Comparison of ENCODE assay signal across 8 cellular contexts in genomic region chr10:119652361-119652760, GRCh38. TPM values are rescaled to one million over a fixed set of nuclear protein-coding genes. Genes with fewer than 3 reads are reported as not detected.
A peak's percentile ranks its signal among the peaks of the same experiment; 100 is the strongest.
DNase-seq lines count a peak whose midpoint lies in the region; ATAC-seq and TF ChIP-seq lines count a peak whose summit lies in the region.

No MANE protein-coding gene starts in this region.

- peaks cover 47% of the 10 kb centered on the region for H3K4me1 ChIP-seq in osteoblast (ENCODE audit: insufficient read depth, low read length)

- POLR2A ChIA-PET in activated CD4-positive, alpha-beta T cell treated with anti-CD3 and anti-CD28 coated beads for 36 hours (lab: Charles Lee) = interaction anchor here (0.7 kb wide), 1 partner anchor 388 kb away, joined by 3 read pairs; no protein-coding TSS in a partner anchor

- ATAC-seq in activated CD4-positive, alpha-beta T cell treated with anti-CD3 and anti-CD28 coated beads for 36 hours = peak; percentile 36
- ATAC-seq in GM18519 (IDR thresholded peaks at IDR 0.05; ENCODE audit: low FRiP score, unreplicated experiment) = no peak

- peak overlapping the region; percentile 84 for H3K4me3 Mint-ChIP-seq in activated CD4-positive, alpha-beta T cell treated with anti-CD3 and anti-CD28 coated beads for 36 hours
- H3K4me3 Mint-ChIP-seq in activated T-helper 1 cell treated with anti-CD3 and anti-CD28 coated beads, Interleukin-12 subunit alpha, Interleukin-12 subunit beta, Interleukin-2, Interleukin-4 antibody, amounts not matched to agents 30 ng/mL and 10 ng/mL and 1 ng/mL, durations not matched to agents 14 hours and 24 hours and 36 hours = peak overlapping the region; percentile 92

- no peaks in the 10 kb centered on the region for H3K27me3 Mint-ChIP-seq in activated CD4-positive, alpha-beta T cell treated with anti-CD3 and anti-CD28 coated beads for 36 hours
- H3K27me3 Mint-ChIP-seq in activated T-helper 1 cell treated with anti-CD3 and anti-CD28 coated beads, Interleukin-12 subunit alpha, Interleukin-12 subunit beta, Interleukin-2, Interleukin-4 antibody, amounts not matched to agents 30 ng/mL and 10 ng/mL and 1 ng/mL, durations not matched to agents 14 hours and 24 hours and 36 hours (ENCODE audit: insufficient read depth) = no peaks in the 10 kb centered on the region

- H3K36me3 ChIP-seq in osteoblast (ENCODE audit: insufficient read depth, low read length) = peaks cover 11% of the 10 kb centered on the region

- peaks cover 52% of the 10 kb centered on the region for H4K20me1 ChIP-seq in osteoblast (ENCODE audit: insufficient read depth, low read length)

- peaks cover 9% of the 10 kb centered on the region for H3K36me3 Mint-ChIP-seq in activated CD4-positive, alpha-beta T cell treated with anti-CD3 and anti-CD28 coated beads for 36 hours (ENCODE audit: low read depth)
- H3K36me3 Mint-ChIP-seq in activated T-helper 1 cell treated with anti-CD3 and anti-CD28 coated beads, Interleukin-12 subunit alpha, Interleukin-12 subunit beta, Interleukin-2, Interleukin-4 antibody, amounts not matched to agents 30 ng/mL and 10 ng/mL and 1 ng/mL, durations not matched to agents 14 hours and 24 hours and 36 hours (ENCODE audit: low read depth) = peaks cover 12% of the 10 kb centered on the region

- H3K9me3 Mint-ChIP-seq in activated CD4-positive, alpha-beta T cell treated with anti-CD3 and anti-CD28 coated beads for 36 hours (ENCODE audit: low read depth) = no peaks in the 10 kb centered on the region
- no peaks in the 10 kb centered on the region for H3K9me3 Mint-ChIP-seq in activated T-helper 1 cell treated with anti-CD3 and anti-CD28 coated beads, Interleukin-12 subunit alpha, Interleukin-12 subunit beta, Interleukin-2, Interleukin-4 antibody, amounts not matched to agents 30 ng/mL and 10 ng/mL and 1 ng/mL, durations not matched to agents 14 hours and 24 hours and 36 hours

- no peaks in the 10 kb centered on the region for H3K27me3 ChIP-seq in osteoblast (ENCODE audit: insufficient read depth, low read length)

- TF ChIP-seq CTCF in foreskin fibroblast (IDR thresholded peaks at IDR 0.05; ENCODE audit: low read depth, low read length) (no peak), osteoblast (IDR thresholded peaks at IDR 0.05; ENCODE audit: extremely low read depth, low read depth, low read length) (peak; percentile 45)

- peak overlapping the region; percentile 94 for H3K4me2 ChIP-seq in osteoblast (ENCODE audit: insufficient read depth, low read length)

- no peak overlapping the region for H2AFZ ChIP-seq in osteoblast (ENCODE audit: low read length)

- H3K4me3 ChIP-seq in foreskin fibroblast (ENCODE audit: low read depth in 1 of 2, low read length in 2 of 2) (peak overlapping the region; percentile 87 to 94), osteoblast (ENCODE audit: insufficient read depth, low read length) (peak overlapping the region; percentile 94)

- H3K79me2 ChIP-seq in osteoblast (ENCODE audit: insufficient read depth, low read length) = peaks cover 60% of the 10 kb centered on the region

- H3K9me3 ChIP-seq in osteoblast (ENCODE audit: low read depth, low read length) = no peaks in the 10 kb centered on the region

- intact Hi-C loops in activated CD4-positive, alpha-beta T cell treated with anti-CD3 and anti-CD28 coated beads for 36 hours (cut with DNase I, micrococcal nuclease) = loop anchor here (2.0 to 10.0 kb wide), 7 partner anchors 35 to 895 kb away; partner anchors contain the start of genes EIF3A (in 1 of the 2) and PRDX3 (in 1 of the 2)
- intact Hi-C loops in activated T-helper 1 cell treated with anti-CD3 and anti-CD28 coated beads, Interleukin-12 subunit alpha, Interleukin-12 subunit beta, Interleukin-2, Interleukin-4 antibody, amounts not matched to agents 30 ng/mL and 10 ng/mL and 1 ng/mL, durations not matched to agents 14 hours and 24 hours and 36 hours (cut with micrococcal nuclease) = loop anchor here (2.0 to 10.0 kb wide), 3 partner anchors 155 to 474 kb away; partner anchors contain the start of gene PRDX3

- no peak for DNase-seq in activated CD4-positive, alpha-beta T cell treated with anti-CD3 and anti-CD28 coated beads for 36 hours
- DNase-seq in activated CD4-positive, alpha-beta T cell treated with anti-CD3 and anti-CD28 coated beads for 4 hours = no peak
- peak; percentile 62 for DNase-seq in MV-4-11 (lab: John Stamatoyannopoulos, UW)
- DNase-seq in activated T-helper 1 cell treated with anti-CD3 and anti-CD28 coated beads, Interleukin-12 subunit alpha, Interleukin-12 subunit beta, Interleukin-2, Interleukin-4 antibody, amounts not matched to agents 30 ng/mL and 10 ng/mL and 1 ng/mL, durations not matched to agents 14 hours and 24 hours and 36 hours (ENCODE audit: low spot score) = no peak
- peak; percentile 53 to 79 for DNase-seq in foreskin fibroblast
- peak; percentile 89 for DNase-seq in osteoblast (ENCODE audit: insufficient read length, low spot score, missing footprints)
- no peak for DNase-seq in NCI-H524 treated with DMSO at 0.1 percent for 48 hours (lab: John Stamatoyannopoulos, UW)

- H3K27ac ChIP-seq in osteoblast (ENCODE audit: low read depth, low read length) = peak overlapping the region; percentile 86

- CTCF ChIA-PET in activated CD4-positive, alpha-beta T cell treated with anti-CD3 and anti-CD28 coated beads for 36 hours (lab: Charles Lee) = interaction anchor here (0.8 to 1.6 kb wide), 6 partner anchors 8 to 208 kb away, joined by 3 to 5 read pairs (median 4); no protein-coding TSS in a partner anchor

- H3K4me1 Mint-ChIP-seq in activated CD4-positive, alpha-beta T cell treated with anti-CD3 and anti-CD28 coated beads for 36 hours = peaks cover 53% of the 10 kb centered on the region
- H3K4me1 Mint-ChIP-seq in activated T-helper 1 cell treated with anti-CD3 and anti-CD28 coated beads, Interleukin-12 subunit alpha, Interleukin-12 subunit beta, Interleukin-2, Interleukin-4 antibody, amounts not matched to agents 30 ng/mL and 10 ng/mL and 1 ng/mL, durations not matched to agents 14 hours and 24 hours and 36 hours (ENCODE audit: low read depth) = peaks cover 65% of the 10 kb centered on the region

- H3K27ac Mint-ChIP-seq in activated CD4-positive, alpha-beta T cell treated with anti-CD3 and anti-CD28 coated beads for 36 hours = peak overlapping the region; percentile 85
- peak overlapping the region; percentile 90 for H3K27ac Mint-ChIP-seq in activated T-helper 1 cell treated with anti-CD3 and anti-CD28 coated beads, Interleukin-12 subunit alpha, Interleukin-12 subunit beta, Interleukin-2, Interleukin-4 antibody, amounts not matched to agents 30 ng/mL and 10 ng/mL and 1 ng/mL, durations not matched to agents 14 hours and 24 hours and 36 hours

RNA-seq across cellular contexts. Expression of gene BAG3, which starts 1.2 kb away (rescaled TPM):
- 10 to 100 TPM; 23.8 to 30.7 TPM for total RNA-seq in activated CD4-positive, alpha-beta T cell treated with anti-CD3 and anti-CD28 coated beads for 36 hours
- 30.4 and 30.5 TPM in 2 replicates for total RNA-seq in activated T-helper 1 cell treated with anti-CD3 and anti-CD28 coated beads, Interleukin-12 subunit alpha, Interleukin-12 subunit beta, Interleukin-2, Interleukin-4 antibody, amounts not matched to agents 30 ng/mL and 10 ng/mL and 1 ng/mL, durations not matched to agents 14 hours and 24 hours and 36 hours
- total RNA-seq in osteoblast = 12.7 TPM in 2 replicates

RNA-seq across cellular contexts. Expression of gene TIAL1, which starts 55.6 kb away (rescaled TPM):
- total RNA-seq in activated CD4-positive, alpha-beta T cell treated with anti-CD3 and anti-CD28 coated beads for 36 hours = 100 to 1,000 TPM; 187 to 197 TPM
- 192 and 195 TPM in 2 replicates for total RNA-seq in activated T-helper 1 cell treated with anti-CD3 and anti-CD28 coated beads, Interleukin-12 subunit alpha, Interleukin-12 subunit beta, Interleukin-2, Interleukin-4 antibody, amounts not matched to agents 30 ng/mL and 10 ng/mL and 1 ng/mL, durations not matched to agents 14 hours and 24 hours and 36 hours
- total RNA-seq in osteoblast = 53.6 TPM in 2 replicates

Comparison
In these comparisons a context has a peak if more than half of its experiments do, and no peak if none do; other contexts are left out.
1. DNase-seq: peak in MV-4-11 (single experiment), foreskin fibroblast (2 of 2) and osteoblast (single experiment); none in activated CD4-positive, alpha-beta T cell treated with anti-CD3 and anti-CD28 coated beads for 36 hours (single experiment), activated CD4-positive, alpha-beta T cell treated with anti-CD3 and anti-CD28 coated beads for 4 hours (0 of 2), activated T-helper 1 cell treated with anti-CD3 and anti-CD28 coated beads, Interleukin-12 subunit alpha, Interleukin-12 subunit beta, Interleukin-2, Interleukin-4 antibody, amounts not matched to agents 30 ng/mL and 10 ng/mL and 1 ng/mL, durations not matched to agents 14 hours and 24 hours and 36 hours (single experiment) and NCI-H524 treated with DMSO at 0.1 percent for 48 hours (single experiment).